ENCODE assay signal across 26 cellular contexts in the genomic region with DNA sequence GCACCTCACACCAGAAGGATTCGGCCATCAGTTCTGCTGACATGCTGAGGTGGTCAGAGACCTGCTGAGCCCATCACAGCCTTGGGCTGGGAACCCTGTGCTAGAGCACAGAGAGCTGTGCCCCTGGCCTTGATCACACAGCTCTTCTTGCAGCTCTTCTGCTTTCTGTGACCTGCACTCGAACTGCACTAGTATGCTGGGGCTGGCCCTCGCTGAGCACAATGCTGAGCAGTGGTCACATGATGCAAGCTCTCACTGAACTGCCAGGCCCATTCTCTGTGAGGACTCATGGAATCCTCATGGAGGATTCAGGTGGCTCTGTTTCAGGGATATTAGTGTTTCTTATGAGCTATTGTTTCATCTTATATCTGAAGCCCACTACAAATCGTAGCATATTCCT.
"Had no signal": no experiment of that assay in that cellular context is flagged by ENCODE, and none has a peak within 500 bp of the region (broad histone marks: within the 10 kb centered on the region; RNA-seq: fewer than 3 reads in every experiment).

No MANE protein-coding gene starts in this region.

- H3K27ac ChIP-seq: coronary artery, esophagus muscularis mucosa, foreskin keratinocyte, heart right ventricle, neutrophil, pancreas, right lobe of liver, suprapubic skin, thyroid gland had no signal

- H3K4me1 Mint-ChIP-seq: immature natural killer cell; mesothelial cell of epicardium; naive B cell; stimulated activated naive CD8-positive, alpha-beta T cell treated with anti-CD3 and anti-CD28 coated beads, Interleukin-15, amount 100 ng/mL, for 72 hours had no signal

- DNase-seq: dermis blood vessel endothelial cell; effector memory CD4-positive, alpha-beta T cell; foreskin keratinocyte; glutamatergic neuron; heart right ventricle; hippocampal formation; immature natural killer cell; mesenchymal stem cell; mucosa of descending colon; naive B cell; pancreas; right lobe of liver; small intestine; stimulated activated CD4-positive, alpha-beta T cell treated with anti-CD3 and anti-CD28 coated beads, Interleukin-15, amount 100 ng/mL, for 24 hours; stimulated activated CD4-positive, alpha-beta T cell treated with anti-CD3 and anti-CD28 coated beads, Interleukin-2, amount 100 ng/mL, for 48 hours; stimulated activated naive CD4-positive, alpha-beta T cell; stimulated activated naive CD8-positive, alpha-beta T cell treated with anti-CD3 and anti-CD28 coated beads, Interleukin-15, amount 100 ng/mL, for 72 hours; thyroid gland had no signal

- H3K4me3 ChIP-seq: coronary artery, esophagus muscularis mucosa, heart right ventricle, mucosa of descending colon, pancreas, right lobe of liver, suprapubic skin, thyroid gland had no signal

- H3K27me3 ChIP-seq: esophagus muscularis mucosa, foreskin keratinocyte, heart right ventricle, neutrophil, pancreas, right lobe of liver, suprapubic skin, thyroid gland had no signal

- H3K27ac Mint-ChIP-seq: immature natural killer cell; mesothelial cell of epicardium; natural killer cell treated with Interleukin-12 subunit alpha and Interleukin-12 subunit beta and Interleukin-15 and Interleukin-18, amount 100 ng/mL, for 72 hours; stimulated activated naive CD8-positive, alpha-beta T cell treated with anti-CD3 and anti-CD28 coated beads, Interleukin-15, amount 100 ng/mL, for 72 hours; type B pancreatic cell had no signal

- H3K27me3 Mint-ChIP-seq: naive B cell; natural killer cell treated with Interleukin-12 subunit alpha and Interleukin-12 subunit beta and Interleukin-15 and Interleukin-18, amount 100 ng/mL, for 72 hours; stimulated activated naive CD8-positive, alpha-beta T cell treated with anti-CD3 and anti-CD28 coated beads, Interleukin-15, amount 100 ng/mL, for 72 hours; type B pancreatic cell had no signal

- H3K4me1 ChIP-seq: esophagus muscularis mucosa, foreskin keratinocyte, suprapubic skin, thyroid gland had no signal

- ATAC-seq: foreskin keratinocyte; mucosa of descending colon; natural killer cell treated with Interleukin-12 subunit alpha and Interleukin-12 subunit beta and Interleukin-15 and Interleukin-18, amount 100 ng/mL, for 72 hours; pancreas; right lobe of liver; stimulated activated naive CD8-positive, alpha-beta T cell treated with anti-CD3 and anti-CD28 coated beads, Interleukin-15, amount 100 ng/mL, for 72 hours had no signal

- H3K9me3 Mint-ChIP-seq: immature natural killer cell; mesothelial cell of epicardium; naive B cell; natural killer cell treated with Interleukin-12 subunit alpha and Interleukin-12 subunit beta and Interleukin-15 and Interleukin-18, amount 100 ng/mL, for 72 hours; neural crest cell; stimulated activated naive CD8-positive, alpha-beta T cell treated with anti-CD3 and anti-CD28 coated beads, Interleukin-15, amount 100 ng/mL, for 72 hours; type B pancreatic cell had no signal

- H3K9me3 ChIP-seq: esophagus muscularis mucosa, heart right ventricle, mucosa of descending colon, neutrophil, pancreas, right lobe of liver, suprapubic skin, thyroid gland had no signal

- H3K4me3 Mint-ChIP-seq: immature natural killer cell; mesothelial cell of epicardium; naive B cell; natural killer cell treated with Interleukin-12 subunit alpha and Interleukin-12 subunit beta and Interleukin-15 and Interleukin-18, amount 100 ng/mL, for 72 hours; neural crest cell; stimulated activated naive CD8-positive, alpha-beta T cell treated with anti-CD3 and anti-CD28 coated beads, Interleukin-15, amount 100 ng/mL, for 72 hours; type B pancreatic cell had no signal
